Comparison of ENCODE assay signal across 13 cellular contexts in the genomic region with DNA sequence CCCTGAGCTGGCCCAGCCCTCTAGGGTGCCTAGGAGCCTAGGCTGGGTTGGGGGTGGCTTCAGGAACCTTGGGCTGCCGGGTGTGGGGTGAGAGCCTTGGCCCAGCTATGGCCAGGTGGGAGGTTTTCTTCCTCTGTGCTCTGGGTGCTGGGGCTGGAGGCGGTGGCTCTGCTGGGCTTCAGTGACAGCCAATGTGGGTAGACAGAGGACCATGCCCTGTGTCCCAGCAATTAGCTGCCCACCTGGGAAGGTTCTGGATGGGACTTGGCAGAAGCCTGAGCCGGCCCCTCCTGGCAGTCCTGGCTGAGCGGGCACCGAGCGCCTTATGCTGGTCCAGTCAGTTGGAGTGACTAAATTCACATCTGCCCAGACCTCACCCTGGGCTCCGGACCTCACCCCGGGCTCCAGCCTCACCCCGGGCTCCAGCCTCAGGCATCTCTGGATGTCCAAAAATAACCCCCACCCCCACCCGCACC. TPM values are rescaled to one million over a fixed set of nuclear protein-coding genes. Genes with fewer than 3 reads are reported as not detected.
A peak's percentile ranks its signal among the peaks of the same experiment; 100 is the strongest.
DNase-seq lines count a peak whose midpoint lies in the region; ATAC-seq, FAIRE-seq and TF ChIP-seq lines count a peak whose summit lies in the region.
"Had no signal": no experiment of that assay in that cellular context is flagged by ENCODE, and none has a peak within 500 bp of the region (broad histone marks: within the 10 kb centered on the region; RNA-seq: fewer than 3 reads in every experiment).

No MANE protein-coding gene starts in this region.

- FAIRE-seq in GM19239 (lab: Jason Lieb, UNC), result no peak

- no peaks in the 10 kb centered on the region for H3K9me3 ChIP-seq in upper lobe of left lung
- no peaks in the 10 kb centered on the region for H3K9me3 ChIP-seq in testis

- TF ChIP-seq CTCF in natural killer cell (IDR thresholded peaks at IDR 0.05), result no peak
- no peak for TF ChIP-seq CTCF in upper lobe of left lung (IDR thresholded peaks at IDR 0.05)
- no peak for TF ChIP-seq CTCF in testis (IDR thresholded peaks at IDR 0.05)

- 80 to 88% methylated on average over 4 to 10 of the region's 10 CpGs for WGBS in upper lobe of left lung, 2 donors
- 68 to 69% methylated on average over 8 to 10 of the region's 10 CpGs for WGBS in testis, 2 donors

- TF ChIP-seq POLR2A in upper lobe of left lung (IDR thresholded peaks at IDR 0.05) (no peak), testis (IDR thresholded peaks at IDR 0.05) (no peak)

- H3K4me1 ChIP-seq in upper lobe of left lung (peaks cover 37 to 61% (median 53%) of the 10 kb centered on the region in 4 donors), testis (peaks cover 25% of the 10 kb centered on the region)

- H3K27ac ChIP-seq in upper lobe of left lung (peak overlapping the region in 3 of 4 donors; percentile 44 to 74 (median 60)), testis (no peak overlapping the region)
- H3K27ac ChIP-seq: epithelial cell of prostate had no signal

- H3K4me1 Mint-ChIP-seq in effector memory CD8-positive, alpha-beta T cell (ENCODE audit: low read depth in 2 of 2), result no peaks in the 10 kb centered on the region
- H3K4me1 Mint-ChIP-seq in natural killer cell, result no peaks in the 10 kb centered on the region

- peak overlapping the region; percentile 41 to 55 for H3K4me3 Mint-ChIP-seq in effector memory CD8-positive, alpha-beta T cell
- H3K4me3 Mint-ChIP-seq in natural killer cell, result peak overlapping the region; percentile 59

- TF ChIP-seq EP300 in upper lobe of left lung (IDR thresholded peaks at IDR 0.05), result no peak

- peaks cover 43 to 90% of the 10 kb centered on the region in 2 donors for H3K27me3 Mint-ChIP-seq in effector memory CD8-positive, alpha-beta T cell
- peaks cover 18 to 22% of the 10 kb centered on the region in 2 donors for H3K27me3 Mint-ChIP-seq in natural killer cell (ENCODE audit: low read depth in 2 of 2)

- H3K36me3 ChIP-seq in upper lobe of left lung (no peaks in the 10 kb centered on the region), testis (ENCODE audit: low read depth, missing control alignments) (no peaks in the 10 kb centered on the region)

- H3K4me3 ChIP-seq in upper lobe of left lung (peak overlapping the region in 1 of 4 donors; percentile 58), testis (peak overlapping the region in 1 of 2 donors; percentile 53)

- H3K27me3 ChIP-seq in upper lobe of left lung, result no peaks in the 10 kb centered on the region
- H3K27me3 ChIP-seq in testis, result no peaks in the 10 kb centered on the region

- peaks cover 2% of the 10 kb centered on the region for H3K36me3 Mint-ChIP-seq in effector memory CD8-positive, alpha-beta T cell (ENCODE audit: insufficient read depth)
- H3K36me3 Mint-ChIP-seq in natural killer cell, result no peaks in the 10 kb centered on the region

- ATAC-seq in effector memory CD8-positive, alpha-beta T cell (replicated peaks), result no peak
- ATAC-seq in natural killer cell (no peak), upper lobe of left lung (ENCODE audit: low FRiP score in 2 of 2) (peak in 1 of 2 donors; percentile 16)

- DNase-seq in activated effector memory CD4-positive, alpha-beta T cell treated with anti-CD3 and anti-CD28 coated beads, Interleukin-2, amount 50 U/mL, for 16 hours, result peak; percentile 57
- DNase-seq in activated effector memory CD4-positive, alpha-beta T cell treated with Interleukin-2 at 50 U/mL for 16 hours, result no peak
- DNase-seq in effector memory CD8-positive, alpha-beta T cell, result no peak
- no peak for DNase-seq in natural killer cell
- DNase-seq in upper lobe of left lung, result peak; percentile 19 to 69
- DNase-seq in GM19239 (ENCODE audit: insufficient read length, low spot score), result no peak
- DNase-seq in NCI-H2227 (lab: John Stamatoyannopoulos, UW; ENCODE audit: unreplicated experiment), result no peak
- no peak for DNase-seq in testis
- DNase-seq: activated gamma-delta T cell treated with Interleukin-2 at 50 U/mL for 16 hours, kidney glomerular epithelial cell, NCI-H187 treated with DMSO at 0.1 percent for 48 hours, SW 1271 had no signal

- intact Hi-C loops in natural killer cell (cut with micrococcal nuclease), result loop anchor here (1.0 kb wide), 1 partner anchor 154 kb away; no protein-coding TSS in a partner anchor
- intact Hi-C loops in testis (cut with DNase I; ENCODE audit: low total_unique reads), result loop anchor here (5.0 to 10.0 kb wide), 2 partner anchors 64 to 156 kb away; a partner anchor contains a TSS

- no peaks in the 10 kb centered on the region for H3K9me3 Mint-ChIP-seq in effector memory CD8-positive, alpha-beta T cell
- H3K9me3 Mint-ChIP-seq in natural killer cell, result no peaks in the 10 kb centered on the region

- H3K27ac Mint-ChIP-seq in effector memory CD8-positive, alpha-beta T cell, result no peak overlapping the region
- H3K27ac Mint-ChIP-seq in natural killer cell, result no peak overlapping the region

RNA-seq across cellular contexts. Expression of a gene that starts 46.8 kb away (rescaled TPM):
- total RNA-seq in natural killer cell (under 1 TPM; 0.09 to 0.45 (median 0.09) TPM), upper lobe of left lung (10 to 100 TPM in 1 of 6 donors, 1 to 10 TPM in 2, under 1 TPM in 3; 0.15 to 12.6 (median 1.2) TPM), testis (1 to 10 TPM; 4.2 to 4.6 TPM)
- 2.5 TPM for polyA plus RNA-seq in testis (ENCODE audit: insufficient read depth, low read depth, low replicate concordance)

Comparison
In these comparisons a context has a peak if more than half of its experiments do, and no peak if none do; other contexts are left out.
1. DNase-seq: peak in activated effector memory CD4-positive, alpha-beta T cell treated with anti-CD3 and anti-CD28 coated beads, Interleukin-2, amount 50 U/mL, for 16 hours (single experiment) and upper lobe of left lung (2 of 2); none in activated effector memory CD4-positive, alpha-beta T cell treated with Interleukin-2 at 50 U/mL for 16 hours (single experiment), effector memory CD8-positive, alpha-beta T cell (0 of 3), natural killer cell (single experiment), GM19239 (single experiment), NCI-H2227 (single experiment) and testis (single experiment).
2. H3K27ac ChIP-seq: peak in upper lobe of left lung (3 of 4); none in testis (0 of 2).